7 cellular contexts compared by ENCODE assay signal in genomic region chr14:75088566-75089373, GRCh38.
DNase-seq lines count a peak whose midpoint lies in the region; ATAC-seq and TF ChIP-seq lines count a peak whose summit lies in the region.

No MANE protein-coding gene starts in this region.

- no peak for ATAC-seq in GM18498 (IDR thresholded peaks at IDR 0.05; ENCODE audit: unreplicated experiment)

- TF ChIP-seq CTCF in DOHH2 (IDR thresholded peaks at IDR 0.05; ENCODE audit: low read depth, low read length, poor library complexity, severe bottlenecking) = peak; percentile 83

- no peaks in the 10 kb centered on the region for H3F3A ChIP-seq in DOHH2 (ENCODE audit: control insufficient read depth, insufficient read depth)

- H3K9me3 ChIP-seq in DOHH2 (ENCODE audit: control insufficient read depth, insufficient read depth, low read length) = no peaks in the 10 kb centered on the region

- H3K4me1 ChIP-seq in DOHH2 (ENCODE audit: control insufficient read depth, low read length) = no peaks in the 10 kb centered on the region

- H3K36me3 ChIP-seq in DOHH2 (ENCODE audit: control insufficient read depth, low read length) = peaks cover 77% of the 10 kb centered on the region

- peak; percentile 30 for DNase-seq in KG1 (lab: John Stamatoyannopoulos, UW)
- peak; percentile 68 for DNase-seq in RKO (ENCODE audit: low spot score)
- peak; percentile 77 for DNase-seq in astrocyte of the hippocampus (ENCODE audit: low read depth, low spot score)
- peak; percentile 17 for DNase-seq in iPS DF 19.7 (ENCODE audit: low read depth, low spot score)
- peak; percentile 11 to 21 (median 15) for DNase-seq in stimulated activated CD4-positive, alpha-beta T cell treated with anti-CD3 and anti-CD28 coated beads, Interleukin-1b, Interleukin-23, amount 100 ng/mL, for 24 hours (ENCODE audit: low read depth in 4 of 4, low spot score in 1 of 4)

- H4K20me1 ChIP-seq in DOHH2 (ENCODE audit: control insufficient read depth, insufficient read depth, low read depth, low read length) = peaks cover 6% of the 10 kb centered on the region; the same call in 1 of the 2 replicates

- no peaks in the 10 kb centered on the region for H3K9me2 ChIP-seq in DOHH2 (replicated peaks; ENCODE audit: control insufficient read depth, low read length)

- H3K4me2 ChIP-seq in DOHH2 (ENCODE audit: low read length) = no peak overlapping the region

- H3K4me3 ChIP-seq in DOHH2 (ENCODE audit: low read length) = no peak overlapping the region

- no peaks in the 10 kb centered on the region for H3K27me3 ChIP-seq in DOHH2 (ENCODE audit: control insufficient read depth, low read length)

- no peaks in the 10 kb centered on the region for H3K79me2 ChIP-seq in DOHH2 (ENCODE audit: control insufficient read depth, low read length)

- H3K27ac ChIP-seq in DOHH2 (ENCODE audit: low read depth, low read length) = no peak overlapping the region

Comparison
In these comparisons a context has a peak if more than half of its experiments do, and no peak if none do; other contexts are left out.
1. DNase-seq: peak in every context shown above with its lines; median percentile 77 in astrocyte of the hippocampus; 68 in RKO; 30 in KG1; 17 in iPS DF 19.7; 15 in stimulated activated CD4-positive, alpha-beta T cell treated with anti-CD3 and anti-CD28 coated beads, Interleukin-1b, Interleukin-23, amount 100 ng/mL, for 24 hours.